In genomic region chr19:6270076-6270745, GRCh38 we compare ENCODE assay signal across 19 cellular contexts. TPM values are rescaled to one million over a fixed set of nuclear protein-coding genes. Genes with fewer than 3 reads are reported as not detected.
DNase-seq lines count a peak whose midpoint lies in the region; ATAC-seq, FAIRE-seq and TF ChIP-seq lines count a peak whose summit lies in the region.
"Had no signal": no experiment of that assay in that cellular context is flagged by ENCODE, and none has a peak within 500 bp of the region (broad histone marks: within the 10 kb centered on the region; RNA-seq: fewer than 3 reads in every experiment).

No MANE protein-coding gene starts in this region.

- H3K9me1 ChIP-seq in K562 (ENCODE audit: control insufficient read depth, insufficient read depth, low read length), result peaks cover 5% of the 10 kb centered on the region

- H4K20me1 ChIP-seq in K562 (replicated peaks; ENCODE audit: control insufficient read depth, insufficient read depth, low read length), result peaks cover 27% of the 10 kb centered on the region; the same call in 1 of the 2 replicates

- H2AFZ ChIP-seq in K562 (ENCODE audit: low read depth, low read length), result no peak overlapping the region

- H3K4me2 ChIP-seq in K562 (ENCODE audit: insufficient read depth, low read length), result no peak overlapping the region

- H3K9ac ChIP-seq in K562 (ENCODE audit: insufficient read depth in 1 of 2, low read depth in 2 of 2, low read length in 2 of 2), result 0 out of 4 replicates have a peak overlapping the region, but pooled peaks of 1 of the 2 experiments have one; percentile 8
- H3K9ac ChIP-seq in liver (ENCODE audit: low read depth in 1 of 2, low read length in 2 of 2), result peak overlapping the region in 1 of 2 donors; percentile 22

- no peaks in the 10 kb centered on the region for H3K9me3 ChIP-seq in K562 (replicated peaks; ENCODE audit: control insufficient read depth, insufficient read depth, low read depth, low read length)
- no peaks in the 10 kb centered on the region for H3K9me3 ChIP-seq in liver (ENCODE audit: control insufficient read depth in 4 of 4, low read length in 3 of 4)
- H3K9me3 ChIP-seq in sigmoid colon, result no peaks in the 10 kb centered on the region
- H3K9me3 ChIP-seq: Caco-2, MG63 had no signal

- POLR2A ChIA-PET in K562 (lab: Yijun Ruan, JAX), result interaction anchor here (0.6 kb wide), 1 partner anchor 676 kb away, joined by 3 read pairs; no protein-coding TSS in a partner anchor

- no peak for ATAC-seq in K562
- ATAC-seq: activated T-helper 17 cell treated with anti-CD3 and anti-CD28 coated beads, Interleukin-2, amount 50 U/mL, for 72 hours; naive thymus-derived CD8-positive, alpha-beta T cell; stimulated activated naive CD8-positive, alpha-beta T cell treated with anti-CD3 and anti-CD28 coated beads, Interleukin-15, amount 100 ng/mL, for 72 hours had no signal

- H3K27me3 ChIP-seq in H7 (ENCODE audit: control insufficient read depth, insufficient read depth, low read length), result no peaks in the 10 kb centered on the region
- no peaks in the 10 kb centered on the region for H3K27me3 ChIP-seq in K562 (ENCODE audit: control insufficient read depth in 2 of 2, insufficient read depth in 2 of 2, low read length in 2 of 2)
- H3K27me3 ChIP-seq in liver (ENCODE audit: control insufficient read depth in 4 of 4, insufficient read depth in 4 of 4, low read length in 3 of 4), result no peaks in the 10 kb centered on the region
- no peaks in the 10 kb centered on the region for H3K27me3 ChIP-seq in sigmoid colon
- H3K27me3 ChIP-seq: MG63 had no signal

- TF ChIP-seq CTCF in K562 (IDR thresholded peaks at IDR 0.05 in 2 of 3, conservative IDR thresholded peaks at IDR 0.05 in 1 of 3; ENCODE audit: insufficient read depth in 2 of 3, low read depth in 1 of 3, low read length in 3 of 3) (no peak), liver (IDR thresholded peaks at IDR 0.05; ENCODE audit: low read depth, low read length, missing input control) (no peak), sigmoid colon (IDR thresholded peaks at IDR 0.05) (no peak)

- TF ChIP-seq EP300 in K562 (IDR thresholded peaks at IDR 0.05; ENCODE audit: low read length) (no peak), sigmoid colon (IDR thresholded peaks at IDR 0.05) (no peak)

- intact Hi-C loops in K562 (cut with micrococcal nuclease), result no loop called here
- intact Hi-C loops in sigmoid colon (cut with DNase I), result loop anchor here (5.0 kb wide), 3 partner anchors 53 to 213 kb away; no protein-coding TSS in a partner anchor

- no peak for TF ChIP-seq POLR2A in K562 (conservative IDR thresholded peaks at IDR 0.05)
- TF ChIP-seq POLR2A in sigmoid colon (IDR thresholded peaks at IDR 0.05), result no peak
- no peak for TF ChIP-seq POLR2A in erythroblast (IDR thresholded peaks at IDR 0.05; ENCODE audit: low read length)

- DNase-seq in H7, result peak; percentile 26
- no peak for DNase-seq in K562 (ENCODE audit: extremely low read depth in 1 of 4, low spot score in 3 of 4)
- DNase-seq in sigmoid colon, result no peak
- no peak for DNase-seq in erythroblast (lab: John Stamatoyannopoulos, UW)
- DNase-seq in NCI-H748 (lab: John Stamatoyannopoulos, UW; ENCODE audit: unreplicated experiment), result no peak
- DNase-seq in NCI-H187 treated with DMSO at 0.1 percent for 48 hours (lab: John Stamatoyannopoulos, UW), result no peak
- DNase-seq: AML-193; Caco-2; MG63; naive thymus-derived CD8-positive, alpha-beta T cell; NCI-H1930; NCI-H446 treated with DMSO at 0.1 percent for 48 hours; stimulated activated naive CD8-positive, alpha-beta T cell treated with anti-CD3 and anti-CD28 coated beads, Interleukin-15, amount 100 ng/mL, for 72 hours; SW 1271 had no signal

- no peak for FAIRE-seq in K562 (lab: Jason Lieb, UNC)
- FAIRE-seq: endothelial cell of umbilical vein, frontal cortex had no signal

- in situ Hi-C loops in K562 (cut with MboI), result no loop called here

- CTCF ChIA-PET in K562 (lab: Yijun Ruan, JAX; ENCODE audit: low intra/inter-chr PET ratio), result no interaction called here

- H3K4me1 ChIP-seq in K562 (replicated peaks in 1 of 2; ENCODE audit: control insufficient read depth in 2 of 2, insufficient read depth in 2 of 2, low read length in 2 of 2), result peaks cover 44 to 62% of the 10 kb centered on the region in 2 experiments
- peaks cover 48 to 78% (median 68%) of the 10 kb centered on the region in 4 donors for H3K4me1 ChIP-seq in liver (ENCODE audit: control insufficient read depth in 4 of 4, insufficient read depth in 4 of 4, low read length in 3 of 4)
- peaks cover 0 to 74% (median 66%) of the 10 kb centered on the region in 4 donors for H3K4me1 ChIP-seq in sigmoid colon
- H3K4me1 ChIP-seq: Caco-2 had no signal

- no peak overlapping the region for H3K4me3 ChIP-seq in H7 (ENCODE audit: insufficient read depth, low read depth, low read length)
- no peak overlapping the region for H3K4me3 ChIP-seq in K562
- peak overlapping the region; percentile 17 to 59 (median 47) for H3K4me3 ChIP-seq in liver (ENCODE audit: low read depth in 1 of 3, low read length in 3 of 3)
- H3K4me3 ChIP-seq in sigmoid colon, result no peak overlapping the region
- H3K4me3 ChIP-seq: lung, MG63 had no signal

- H3K27ac ChIP-seq in K562 (ENCODE audit: extremely low read depth, low read depth, low read length), result no peak overlapping the region
- peak overlapping the region; percentile 94 to 96 for H3K27ac ChIP-seq in liver (ENCODE audit: low read depth in 1 of 2, low read length in 2 of 2)
- peak overlapping the region; percentile 84 to 92 (median 88) for H3K27ac ChIP-seq in sigmoid colon

- no TSS peak for BruUV-seq in K562 (replicated peaks; lab: Mats Ljungman, UMichigan)

- TF ChIP-seq RAD21 in K562 (CRISPR knock-in tag; conservative IDR thresholded peaks at IDR 0.05 in 1 of 2, IDR thresholded peaks at IDR 0.05 in 1 of 2) (no peak), liver (IDR thresholded peaks at IDR 0.05) (no peak)

- H3K79me2 ChIP-seq in K562 (ENCODE audit: control insufficient read depth, insufficient read depth, low read length), result peaks cover 91% of the 10 kb centered on the region

- 90% methylated on average over 19 of the region's 31 CpGs for WGBS in K562 (ENCODE audit: insufficient coverage, low coverage, missing lambda C conversion rate)
- 58% methylated on average over 31 of the region's 31 CpGs for WGBS in liver
- 74 to 92% methylated on average over 31 of the region's 31 CpGs for WGBS in sigmoid colon, 2 donors

- H3K36me3 ChIP-seq in H7 (replicated peaks; ENCODE audit: control insufficient read depth, insufficient read depth, low read length), result peaks cover 9% of the 10 kb centered on the region
- H3K36me3 ChIP-seq in K562 (ENCODE audit: control insufficient read depth, insufficient read depth, low read length), result peaks cover 53% of the 10 kb centered on the region
- H3K36me3 ChIP-seq in liver (ENCODE audit: control insufficient read depth in 4 of 4, insufficient read depth in 3 of 4, low read depth in 1 of 4, low read length in 3 of 4), result peaks cover 0 to 9% (median 2%) of the 10 kb centered on the region in 4 donors
- peaks cover 11 to 38% (median 21%) of the 10 kb centered on the region in 4 donors for H3K36me3 ChIP-seq in sigmoid colon
- H3K36me3 ChIP-seq: MG63 had no signal

TF ChIP-seq in K562, 482 proteins besides CTCF, POLR2A, EP300 and RAD21:
- TF ChIP-seq ZNF274 (IDR thresholded peaks at IDR 0.05; ENCODE audit: borderline replicate concordance, low read depth, low read length) (no peak), POLR2G (IDR thresholded peaks at IDR 0.05; ENCODE audit: low read depth, low read length) (peak; percentile 25; the same call in 1 of the 2 replicates)

TF ChIP-seq in liver, 16 proteins besides CTCF, POLR2A, EP300 and RAD21 (continues in another document):
- TF ChIP-seq RXRA (IDR thresholded peaks at IDR 0.05) (peak in 1 of 2 donors; percentile 74), JUND (IDR thresholded peaks at IDR 0.05) (no peak), TAF1 (conservative IDR thresholded peaks at IDR 0.05) (no peak), SP1 (IDR thresholded peaks at IDR 0.05) (no peak), HNF4A (conservative IDR thresholded peaks at IDR 0.05) (peak in 1 of 2 donors; percentile 52), FOXA2 (IDR thresholded peaks at IDR 0.05) (no peak), ATF3 (IDR thresholded peaks at IDR 0.05) (no peak)

RNA-seq across cellular contexts. Expression of gene MLLT1, which starts 9.6 kb away (rescaled TPM):
- total RNA-seq in H7 (2014; rRNA removed; shearing (Covaris generic)), result 16.1 and 17.3 TPM in 2 replicates
- total RNA-seq in K562 (2011; cell fraction: chromatin; rRNA removed; ENCODE audit: low replicate concordance), result 19.8 and 49.9 TPM in 2 replicates
- 31.4 and 31.6 TPM in 2 replicates for total RNA-seq in K562 (2011; cell fraction: nucleolus; rRNA removed)
- total RNA-seq in K562 (2011; cell fraction: nucleoplasm; rRNA removed), result 16.6 and 20.8 TPM in 2 replicates
- total RNA-seq in K562 (2014; rRNA removed) (15.4 and 20.0 TPM in 2 replicates), K562 (2014; rRNA removed; fragmentation: Illumina TruSeq; extraction: Trizol) (4.2 and 5.0 TPM in 2 replicates), K562 (2015; rRNA removed; fragmentation: Illumina TruSeq; extraction: Trizol) (16.1 and 16.7 TPM in 2 replicates), K562 (2021) (63.5 and 67.6 TPM in 2 replicates), liver (1 to 10 TPM; 2.1 to 6.9 TPM), sigmoid colon (10 to 100 TPM; 12.5 to 20.8 (median 17.6) TPM)
- polyA plus RNA-seq in K562 (2011; rRNA removed) (9.4 and 16.8 TPM in 2 replicates), K562 (2014; fragmentation: Illumina TruSeq; extraction: Trizol) (20.0 and 33.6 TPM in 2 replicates), K562 (2014; fragmentation: Nextera tagmentation; extraction: Ambion mirVana) (under 1 TPM; 0.23 to 0.35 TPM), K562 (2014; rRNA removed) (25.1 and 31.8 TPM in 2 replicates), liver (10 to 100 TPM in 1 of 2 donors, 1 to 10 TPM in 1; 7.7 to 15.6 TPM), sigmoid colon (10 to 100 TPM in 2 of 3 donors, 1 to 10 TPM in 1; 9.9 to 25.5 (median 15.0) TPM)
- polyA plus RNA-seq in K562 (2011; cell fraction: cytosol; rRNA removed), result 12.6 and 29.0 TPM in 2 replicates
- 37.6 and 84.7 TPM in 2 replicates for polyA plus RNA-seq in K562 (2011; cell fraction: nucleus; rRNA removed)
- 36.7 and 56.3 TPM in 2 replicates for polyA plus RNA-seq in K562 (2012)
- 4.5 and 7.6 TPM in 2 replicates for polyA minus RNA-seq in K562 (2011; rRNA and poly(A)+ RNA removed)
- 38.5 and 38.8 TPM in 2 replicates for polyA minus RNA-seq in K562 (2011; cell fraction: cytosol; rRNA and poly(A)+ RNA removed)
- polyA minus RNA-seq in K562 (2011; cell fraction: nucleus; rRNA and poly(A)+ RNA removed), result 9.6 and 11.2 TPM in 2 replicates

Comparison
In these comparisons a context has a peak if more than half of its experiments do, and no peak if none do; other contexts are left out.
1. H3K4me3 ChIP-seq: peak in liver (3 of 3); none in H7 (single experiment), K562 (single experiment) and sigmoid colon (0 of 4).